ENCODE assay signal across 8 cellular contexts in genomic region chr3:129793947-129794318, GRCh38.
DNase-seq lines count a peak whose midpoint lies in the region; ATAC-seq and TF ChIP-seq lines count a peak whose summit lies in the region.

No MANE protein-coding gene starts in this region.

- H3K36me3 ChIP-seq in suprapubic skin, result no peaks in the 10 kb centered on the region

- ATAC-seq in WTC11, result peak; percentile 13

- 11% methylated on average over 2 of the region's 2 CpGs for WGBS in suprapubic skin

- no peak for TF ChIP-seq POLR2A in suprapubic skin (IDR thresholded peaks at IDR 0.05)

- peak overlapping the region; percentile 95 for H3K27ac Mint-ChIP-seq in WTC11
- H3K27ac Mint-ChIP-seq in activated naive CD4-positive, alpha-beta T cell treated with anti-CD3 and anti-CD28 coated beads, Interleukin-2, amount 10 ng/mL, durations not matched to agents 7 days and 5 days, result no peak overlapping the region

- H3K36me3 Mint-ChIP-seq in WTC11, result no peaks in the 10 kb centered on the region
- H3K36me3 Mint-ChIP-seq in activated naive CD4-positive, alpha-beta T cell treated with anti-CD3 and anti-CD28 coated beads, Interleukin-2, amount 10 ng/mL, durations not matched to agents 7 days and 5 days, result no peaks in the 10 kb centered on the region

- H3K27me3 ChIP-seq in suprapubic skin, result no peaks in the 10 kb centered on the region

- CTCF ChIA-PET in WTC11 (lab: Charles Lee), result interaction anchor here (1.0 to 1.4 kb wide), 4 partner anchors 148 to 411 kb away, joined by 3 to 5 read pairs (median 4); no protein-coding TSS in a partner anchor
- CTCF ChIA-PET in activated naive CD4-positive, alpha-beta T cell treated with anti-CD3 and anti-CD28 coated beads, Interleukin-2, amount 10 ng/mL, durations not matched to agents 7 days and 5 days (lab: Charles Lee), result no interaction called here

- TF ChIP-seq CTCF in WTC11 (IDR thresholded peaks at IDR 0.05) (no peak), suprapubic skin (IDR thresholded peaks at IDR 0.05) (no peak)

- H3K9me3 ChIP-seq in suprapubic skin, result no peaks in the 10 kb centered on the region

- peak; percentile 30 for DNase-seq in SIG-M5 treated with dmso at 0.1 percent for 504 hours (lab: John Stamatoyannopoulos, UW; ENCODE audit: unreplicated experiment)
- no peak for DNase-seq in SIG-M5 (lab: John Stamatoyannopoulos, UW)
- no peak for DNase-seq in WTC11 (ENCODE audit: low spot score)
- peak; percentile 42 for DNase-seq in iPS-NIHi7 (ENCODE audit: extremely low spot score)
- DNase-seq in suprapubic skin (ENCODE audit: low spot score in 2 of 2), result no peak
- no peak for DNase-seq in activated naive CD4-positive, alpha-beta T cell treated with anti-CD3 and anti-CD28 coated beads, Interleukin-2, amount 10 ng/mL, durations not matched to agents 7 days and 5 days
- DNase-seq in NCI-H1930 (lab: John Stamatoyannopoulos, UW), result no peak
- DNase-seq in HK-2 (ENCODE audit: unreplicated experiment), result no peak

- POLR2A ChIA-PET in WTC11 (lab: Charles Lee), result interaction anchor here (1.8 kb wide), 1 partner anchor 167 kb away, joined by 4 read pairs; no protein-coding TSS in a partner anchor

- H3K27me3 Mint-ChIP-seq in WTC11 (ENCODE audit: low read depth), result no peaks in the 10 kb centered on the region
- H3K27me3 Mint-ChIP-seq in activated naive CD4-positive, alpha-beta T cell treated with anti-CD3 and anti-CD28 coated beads, Interleukin-2, amount 10 ng/mL, durations not matched to agents 7 days and 5 days, result no peaks in the 10 kb centered on the region

- H3K4me1 Mint-ChIP-seq in WTC11, result peaks cover 35% of the 10 kb centered on the region
- H3K4me1 Mint-ChIP-seq in activated naive CD4-positive, alpha-beta T cell treated with anti-CD3 and anti-CD28 coated beads, Interleukin-2, amount 10 ng/mL, durations not matched to agents 7 days and 5 days, result peaks cover 18% of the 10 kb centered on the region

- H3K9me3 Mint-ChIP-seq in WTC11, result no peaks in the 10 kb centered on the region
- no peaks in the 10 kb centered on the region for H3K9me3 Mint-ChIP-seq in activated naive CD4-positive, alpha-beta T cell treated with anti-CD3 and anti-CD28 coated beads, Interleukin-2, amount 10 ng/mL, durations not matched to agents 7 days and 5 days

- peak overlapping the region; percentile 31 for H3K4me3 ChIP-seq in suprapubic skin

- H3K27ac ChIP-seq in suprapubic skin, result peak overlapping the region; percentile 83

- no peak for TF ChIP-seq EP300 in suprapubic skin (IDR thresholded peaks at IDR 0.05)

- peaks cover 27% of the 10 kb centered on the region for H3K4me1 ChIP-seq in suprapubic skin

- peak overlapping the region; percentile 67 for H3K4me3 Mint-ChIP-seq in WTC11
- no peak overlapping the region for H3K4me3 Mint-ChIP-seq in activated naive CD4-positive, alpha-beta T cell treated with anti-CD3 and anti-CD28 coated beads, Interleukin-2, amount 10 ng/mL, durations not matched to agents 7 days and 5 days

TF ChIP-seq in WTC11, 78 proteins besides CTCF, POLR2A, EP300 and RAD21:
- TF ChIP-seq CREB1 (CRISPR knock-in tag; IDR thresholded peaks at IDR 0.05) (no peak), TCF7 (CRISPR knock-in tag; IDR thresholded peaks at IDR 0.05; ENCODE audit: low read depth) (no peak), ESRRA (CRISPR knock-in tag; IDR thresholded peaks at IDR 0.05; ENCODE audit: borderline replicate concordance) (no peak)
TF ChIP-seq in WTC11: peak in this region for 0.

Comparison
In these comparisons a context has a peak if more than half of its experiments do, and no peak if none do; other contexts are left out.
1. DNase-seq: peak in SIG-M5 treated with dmso at 0.1 percent for 504 hours (single experiment) and iPS-NIHi7 (single experiment); none in SIG-M5 (single experiment), WTC11 (single experiment), suprapubic skin (0 of 2), activated naive CD4-positive, alpha-beta T cell treated with anti-CD3 and anti-CD28 coated beads, Interleukin-2, amount 10 ng/mL, durations not matched to agents 7 days and 5 days (single experiment), NCI-H1930 (0 of 2) and HK-2 (single experiment).